18 cellular contexts compared by ENCODE assay signal in genomic region chr6:34795836-34796425, GRCh38. TPM values are rescaled to one million over a fixed set of nuclear protein-coding genes. Genes with fewer than 3 reads are reported as not detected.
DNase-seq lines count a peak whose midpoint lies in the region; ATAC-seq and TF ChIP-seq lines count a peak whose summit lies in the region.
"Had no signal": no experiment of that assay in that cellular context is flagged by ENCODE, and none has a peak within 500 bp of the region (broad histone marks: within the 10 kb centered on the region; RNA-seq: fewer than 3 reads in every experiment).

No MANE protein-coding gene starts in this region.

- WGBS in GM23248 (ENCODE audit: low coverage in 1 of 2, low lambda C conversion rate in 2 of 2, missing lambda C conversion rate in 2 of 2), 2 experiments: 33% methylated on average over 2 of the region's 2 CpGs

- H3K4me2 ChIP-seq in GM23248 (ENCODE audit: unreplicated experiment): no peak overlapping the region

- no peak overlapping the region for H3K27ac ChIP-seq in GM23248
- peak overlapping the region; percentile 48 for H3K27ac ChIP-seq in subcutaneous abdominal adipose tissue (ENCODE audit: low read depth, low read length)
- H3K27ac ChIP-seq: spleen had no signal

- H3K79me2 ChIP-seq in GM23248 (ENCODE audit: insufficient read depth): peaks cover 66% of the 10 kb centered on the region

- DNase-seq in GM23248 (peak; percentile 51), RKO (ENCODE audit: low spot score) (peak; percentile 19), fibroblast of the aortic adventitia (ENCODE audit: low read depth) (peak; percentile 33)
- DNase-seq in activated CD8-positive, alpha-beta T cell treated with anti-CD3 and anti-CD28 coated beads, Interleukin-2, amount 10 ng/mL, durations not matched to agents 7 days and 5 days: no peak
- DNase-seq: activated CD8-positive, alpha-beta memory T cell treated with anti-CD3 and anti-CD28 coated beads, Interleukin-2, amount 50 U/mL, for 48 hours; activated naive CD4-positive, alpha-beta T cell treated with anti-CD3 and anti-CD28 coated beads, Interleukin-2, amount 10 ng/mL, durations not matched to agents 7 days and 5 days; CD4-positive, CD25-positive, alpha-beta regulatory T cell; glutamatergic neuron; NCI-H1048; NCI-H2171 treated with DMSO at 0.1 percent for 48 hours; posterior cingulate gyrus; spleen; stimulated activated naive CD8-positive, alpha-beta T cell treated with anti-CD3 and anti-CD28 coated beads, Interleukin-15, Interleukin-2, amounts not matched to agents 100 U/mL and 50 U/mL, for 24 hours; T-helper 17 cell had no signal

- H2AFZ ChIP-seq in GM23248: no peak overlapping the region

- H3K27ac Mint-ChIP-seq in activated CD8-positive, alpha-beta T cell treated with anti-CD3 and anti-CD28 coated beads, Interleukin-2, amount 10 ng/mL, durations not matched to agents 7 days and 5 days: no peak overlapping the region
- H3K27ac Mint-ChIP-seq: activated naive CD4-positive, alpha-beta T cell treated with anti-CD3 and anti-CD28 coated beads, Interleukin-2, amount 10 ng/mL, durations not matched to agents 7 days and 5 days; T-helper 17 cell had no signal

- H3K4me3 ChIP-seq in GM23248 (no peak overlapping the region), fibroblast of the aortic adventitia (ENCODE audit: low read depth, low read length) (no peak overlapping the region), subcutaneous abdominal adipose tissue (ENCODE audit: low read depth in 1 of 5, low read length in 5 of 5) (no peak overlapping the region)
- H3K4me3 ChIP-seq: spleen had no signal

- H3K9me3 ChIP-seq in GM23248 (ENCODE audit: low read depth) (no peaks in the 10 kb centered on the region), subcutaneous abdominal adipose tissue (ENCODE audit: control insufficient read depth in 5 of 5, low read length in 5 of 5) (no peaks in the 10 kb centered on the region)
- H3K9me3 ChIP-seq: spleen had no signal

- H4K20me1 ChIP-seq in GM23248 (ENCODE audit: insufficient read depth): peaks cover 4% of the 10 kb centered on the region; the same call in 1 of the 2 replicates

- in situ Hi-C loops in GM23248 (cut with MboI): no loop called here

- POLR2A ChIA-PET in activated CD8-positive, alpha-beta T cell treated with anti-CD3 and anti-CD28 coated beads, Interleukin-2, amount 10 ng/mL, durations not matched to agents 7 days and 5 days (lab: Charles Lee): no interaction called here

- peaks cover 4% of the 10 kb centered on the region for H3K36me3 Mint-ChIP-seq in activated CD8-positive, alpha-beta T cell treated with anti-CD3 and anti-CD28 coated beads, Interleukin-2, amount 10 ng/mL, durations not matched to agents 7 days and 5 days (ENCODE audit: low read depth)
- H3K36me3 Mint-ChIP-seq: CD4-positive, CD25-positive, alpha-beta regulatory T cell had no signal

- H3K36me3 ChIP-seq in GM23248 (ENCODE audit: low read depth) (no peaks in the 10 kb centered on the region), subcutaneous abdominal adipose tissue (ENCODE audit: control insufficient read depth in 5 of 5, insufficient read depth in 5 of 5, low read length in 5 of 5) (no peaks in the 10 kb centered on the region)
- H3K36me3 ChIP-seq: spleen had no signal

- no peaks in the 10 kb centered on the region for H3K27me3 ChIP-seq in GM23248 (replicated peaks; ENCODE audit: insufficient read depth)
- H3K27me3 ChIP-seq in subcutaneous abdominal adipose tissue (ENCODE audit: control insufficient read depth in 5 of 5, insufficient read depth in 4 of 5, low read length in 5 of 5): no peaks in the 10 kb centered on the region
- H3K27me3 ChIP-seq: spleen had no signal

- no peak overlapping the region for H3K9ac ChIP-seq in GM23248
- no peak overlapping the region for H3K9ac ChIP-seq in subcutaneous abdominal adipose tissue (ENCODE audit: low read length in 5 of 5)

- H3K9me3 Mint-ChIP-seq in activated CD8-positive, alpha-beta T cell treated with anti-CD3 and anti-CD28 coated beads, Interleukin-2, amount 10 ng/mL, durations not matched to agents 7 days and 5 days (ENCODE audit: insufficient read depth): no peaks in the 10 kb centered on the region
- H3K9me3 Mint-ChIP-seq: activated naive CD4-positive, alpha-beta T cell treated with anti-CD3 and anti-CD28 coated beads, Interleukin-2, amount 10 ng/mL, durations not matched to agents 7 days and 5 days; CD4-positive, CD25-positive, alpha-beta regulatory T cell had no signal

- no peak for ATAC-seq in GM21723 (IDR thresholded peaks at IDR 0.05; ENCODE audit: unreplicated experiment)
- no peak for ATAC-seq in activated CD8-positive, alpha-beta T cell treated with anti-CD3 and anti-CD28 coated beads, Interleukin-2, amount 10 ng/mL, durations not matched to agents 7 days and 5 days
- ATAC-seq in HG03432 (IDR thresholded peaks at IDR 0.05; ENCODE audit: unreplicated experiment): no peak
- ATAC-seq: activated CD4-positive, CD25-positive, alpha-beta regulatory T cell treated with anti-CD3 and anti-CD28 coated beads, Interleukin-2, amount 50 U/mL, for 24 hours; stimulated activated naive CD8-positive, alpha-beta T cell treated with anti-CD3 and anti-CD28 coated beads, Interleukin-15, Interleukin-2, amounts not matched to agents 100 U/mL and 50 U/mL, for 24 hours; T-helper 17 cell had no signal

- no peak for TF ChIP-seq CTCF in fibroblast of the aortic adventitia (IDR thresholded peaks at IDR 0.05; ENCODE audit: insufficient read depth, low read length)

- H3K4me1 Mint-ChIP-seq in activated CD8-positive, alpha-beta T cell treated with anti-CD3 and anti-CD28 coated beads, Interleukin-2, amount 10 ng/mL, durations not matched to agents 7 days and 5 days (ENCODE audit: low read depth): peaks cover 17% of the 10 kb centered on the region

- H3K4me1 ChIP-seq in GM23248 (ENCODE audit: insufficient read depth) (peaks cover 11% of the 10 kb centered on the region), subcutaneous abdominal adipose tissue (ENCODE audit: control insufficient read depth in 5 of 5, insufficient read depth in 5 of 5, low read length in 5 of 5) (peaks cover 6 to 34% (median 24%) of the 10 kb centered on the region in 5 donors)

- no peaks in the 10 kb centered on the region for H3K27me3 Mint-ChIP-seq in activated CD8-positive, alpha-beta T cell treated with anti-CD3 and anti-CD28 coated beads, Interleukin-2, amount 10 ng/mL, durations not matched to agents 7 days and 5 days (ENCODE audit: low read depth)
- H3K27me3 Mint-ChIP-seq: activated naive CD4-positive, alpha-beta T cell treated with anti-CD3 and anti-CD28 coated beads, Interleukin-2, amount 10 ng/mL, durations not matched to agents 7 days and 5 days; CD4-positive, CD25-positive, alpha-beta regulatory T cell; T-helper 17 cell had no signal

- peaks cover 18% of the 10 kb centered on the region; the same call in 1 of the 2 replicates for H3F3A ChIP-seq in GM23248 (ENCODE audit: insufficient read depth)

- CTCF ChIA-PET in activated CD8-positive, alpha-beta T cell treated with anti-CD3 and anti-CD28 coated beads, Interleukin-2, amount 10 ng/mL, durations not matched to agents 7 days and 5 days (lab: Charles Lee): no interaction called here

- no peaks in the 10 kb centered on the region for H3K9me2 ChIP-seq in GM23248 (ENCODE audit: insufficient read depth)

- H3K4me3 Mint-ChIP-seq in activated CD8-positive, alpha-beta T cell treated with anti-CD3 and anti-CD28 coated beads, Interleukin-2, amount 10 ng/mL, durations not matched to agents 7 days and 5 days: no peak overlapping the region
- H3K4me3 Mint-ChIP-seq: activated naive CD4-positive, alpha-beta T cell treated with anti-CD3 and anti-CD28 coated beads, Interleukin-2, amount 10 ng/mL, durations not matched to agents 7 days and 5 days; T-helper 17 cell had no signal

RNA-seq across cellular contexts. Expression of gene BLTP3A, which starts 4.0 kb away (rescaled TPM):
- 4.9 TPM in 2 replicates for total RNA-seq in GM23248 (2014; rRNA removed; shearing (Covaris generic))
- 3.1 and 3.2 TPM in 2 replicates for polyA plus RNA-seq in GM23248 (2016; fragmentation: Nextera tagmentation; extraction: Ambion mirVana)
- 3.4 and 8.9 TPM in 2 replicates for total RNA-seq in fibroblast of the aortic adventitia (ENCODE audit: low replicate concordance)
- total RNA-seq in activated CD8-positive, alpha-beta T cell treated with anti-CD3 and anti-CD28 coated beads, Interleukin-2, amount 10 ng/mL, durations not matched to agents 7 days and 5 days: 10 to 100 TPM; 11.8 to 11.9 TPM

RNA-seq across cellular contexts. Expression of gene SNRPC, which starts 38.6 kb away (rescaled TPM):
- 61.4 and 98.9 TPM in 2 replicates for total RNA-seq in GM23248 (2014; rRNA removed; shearing (Covaris generic))
- polyA plus RNA-seq in GM23248 (2016; fragmentation: Nextera tagmentation; extraction: Ambion mirVana): 204 and 207 TPM in 2 replicates
- total RNA-seq in fibroblast of the aortic adventitia (ENCODE audit: low replicate concordance): 23.7 and 73.5 TPM in 2 replicates
- 100 to 1,000 TPM; 130 to 145 TPM for total RNA-seq in activated CD8-positive, alpha-beta T cell treated with anti-CD3 and anti-CD28 coated beads, Interleukin-2, amount 10 ng/mL, durations not matched to agents 7 days and 5 days
